Comparison of ENCODE assay signal across 8 cellular contexts in the genomic region with DNA sequence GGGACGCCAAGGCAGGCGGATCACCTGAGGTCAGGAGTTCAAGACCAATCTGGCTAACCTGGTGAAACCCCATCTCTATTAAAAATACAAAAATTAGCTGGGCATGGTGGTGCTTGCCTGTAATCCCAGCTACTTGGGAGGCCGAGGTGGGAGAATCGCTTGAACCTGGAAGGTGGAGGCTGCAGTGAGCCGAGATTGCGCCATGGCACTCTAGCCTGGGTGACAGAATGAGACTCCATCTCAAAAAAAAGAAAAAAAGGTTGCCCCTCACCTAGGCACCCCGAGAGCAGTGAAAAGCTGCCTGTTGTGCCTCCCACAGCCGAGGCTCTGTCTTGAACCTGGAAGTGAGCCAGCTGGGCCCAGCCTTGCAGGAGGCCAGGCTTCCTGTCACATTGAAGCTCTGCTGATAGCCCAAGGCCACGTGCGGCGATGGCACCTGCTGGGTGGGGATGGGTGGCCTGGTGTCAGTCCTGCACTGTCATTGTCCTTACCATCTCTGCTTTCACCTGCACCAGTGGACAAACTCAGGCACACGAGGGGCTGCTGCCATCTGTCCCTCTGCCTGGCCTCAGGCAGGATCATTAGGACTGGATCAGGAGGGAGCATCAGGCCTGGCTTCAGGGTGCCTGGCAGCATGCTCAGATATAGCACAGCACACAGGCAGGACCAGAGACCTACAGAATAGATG. TPM values are rescaled to one million over a fixed set of nuclear protein-coding genes. Genes with fewer than 3 reads are reported as not detected.
DNase-seq lines count a peak whose midpoint lies in the region; ATAC-seq and TF ChIP-seq lines count a peak whose summit lies in the region.

No MANE protein-coding gene starts in this region.

- no peaks in the 10 kb centered on the region for H3K79me2 ChIP-seq in smooth muscle cell (ENCODE audit: low read depth)
- no peaks in the 10 kb centered on the region for H3K79me2 ChIP-seq in H9 (ENCODE audit: insufficient read depth, low read length)

- no peak for ATAC-seq in stimulated activated naive B cell treated with anti-CD40 and anti-IgM and Interleukin-4, amounts not matched to agents 10 μg/mL and 1 μg/mL and 100 μg/mL, for 72 hours (replicated peaks)

- H3K9me3 Mint-ChIP-seq in T-helper 1 cell treated with Interleukin-12 subunit alpha and Interleukin-12 subunit beta and Interleukin-4 antibody, amounts not matched to agents 30 μg/mL and 1 μg/mL, for 36 hours = no peaks in the 10 kb centered on the region
- no peaks in the 10 kb centered on the region for H3K9me3 Mint-ChIP-seq in stimulated activated naive B cell treated with anti-CD40 and anti-IgM and Interleukin-4, amounts not matched to agents 10 μg/mL and 1 μg/mL and 100 μg/mL, for 72 hours
- H3K9me3 Mint-ChIP-seq in H9 = no peaks in the 10 kb centered on the region; a peak in 1 of 5 replicates

- H3F3A ChIP-seq in smooth muscle cell (ENCODE audit: low read depth) = peaks cover 15% of the 10 kb centered on the region

- H3K27ac ChIP-seq in esophagus squamous epithelium (peak overlapping the region; percentile 47 to 93 (median 84)), smooth muscle cell (ENCODE audit: low read depth) (no peak overlapping the region), H9 (ENCODE audit: insufficient read length, low read depth, low read length) (no peak overlapping the region)

- TF ChIP-seq CTCF in esophagus squamous epithelium (IDR thresholded peaks at IDR 0.05) (no peak), smooth muscle cell (IDR thresholded peaks at IDR 0.05; ENCODE audit: borderline replicate concordance, insufficient read depth, poor library complexity, severe bottlenecking) (no peak), H9 (conservative IDR thresholded peaks at IDR 0.05) (no peak)

- DNase-seq in NCI-H2029 (lab: John Stamatoyannopoulos, UW) = peak; percentile 69
- DNase-seq in NCI-H2029 treated with DMSO at 0.1 percent for 48 hours (lab: John Stamatoyannopoulos, UW) = no peak
- no peak for DNase-seq in esophagus squamous epithelium (lab: John Stamatoyannopoulos, UW)
- DNase-seq in stimulated activated naive B cell treated with anti-CD40 and anti-IgM and Interleukin-4, amounts not matched to agents 10 μg/mL and 1 μg/mL and 100 μg/mL, for 72 hours = no peak
- no peak for DNase-seq in smooth muscle cell (lab: John Stamatoyannopoulos, UW; ENCODE audit: unreplicated experiment)
- no peak for DNase-seq in H9
- DNase-seq in putamen (ENCODE audit: low spot score) = no peak

- no peak overlapping the region for H3K4me3 Mint-ChIP-seq in T-helper 1 cell treated with Interleukin-12 subunit alpha and Interleukin-12 subunit beta and Interleukin-4 antibody, amounts not matched to agents 30 μg/mL and 1 μg/mL, for 36 hours
- no peak overlapping the region for H3K4me3 Mint-ChIP-seq in stimulated activated naive B cell treated with anti-CD40 and anti-IgM and Interleukin-4, amounts not matched to agents 10 μg/mL and 1 μg/mL and 100 μg/mL, for 72 hours
- H3K4me3 Mint-ChIP-seq in H9 = 0 out of 5 replicates have a peak overlapping the region, but pooled peaks of 1 of the 2 experiments have one; percentile 2

- H2BK5ac ChIP-seq in H9 (ENCODE audit: insufficient read length, low read length) = no peak overlapping the region

- H2BK15ac ChIP-seq in H9 (ENCODE audit: low read depth, low read length) = no peak overlapping the region

- H3K27me3 ChIP-seq in esophagus squamous epithelium = no peaks in the 10 kb centered on the region
- H3K27me3 ChIP-seq in smooth muscle cell (ENCODE audit: low read depth) = no peaks in the 10 kb centered on the region
- no peaks in the 10 kb centered on the region for H3K27me3 ChIP-seq in H9 (ENCODE audit: insufficient read depth, low read length)

- no peak overlapping the region for H2BK20ac ChIP-seq in H9 (ENCODE audit: low read depth, low read length, poor library complexity, severe bottlenecking)

- H3K23me2 ChIP-seq in H9 (ENCODE audit: insufficient read length, low read depth, low read length, poor library complexity, severe bottlenecking) = peaks cover 3% of the 10 kb centered on the region

- H3K4ac ChIP-seq in H9 (ENCODE audit: low read depth, low read length) = no peak overlapping the region

- H3K56ac ChIP-seq in H9 (ENCODE audit: insufficient read length, low read depth, low read length) = no peak overlapping the region

- no peak overlapping the region for H2AK5ac ChIP-seq in H9 (ENCODE audit: insufficient read length, low read length)

- no peaks in the 10 kb centered on the region for H3K27me3 Mint-ChIP-seq in T-helper 1 cell treated with Interleukin-12 subunit alpha and Interleukin-12 subunit beta and Interleukin-4 antibody, amounts not matched to agents 30 μg/mL and 1 μg/mL, for 36 hours (ENCODE audit: low read depth)
- H3K27me3 Mint-ChIP-seq in stimulated activated naive B cell treated with anti-CD40 and anti-IgM and Interleukin-4, amounts not matched to agents 10 μg/mL and 1 μg/mL and 100 μg/mL, for 72 hours = no peaks in the 10 kb centered on the region
- H3K27me3 Mint-ChIP-seq in H9 (ENCODE audit: low read depth) = 0 out of 2 replicates have a peak, but pooled peaks cover under 1% of the 10 kb centered on the region

- H3K4me3 ChIP-seq in esophagus squamous epithelium (no peak overlapping the region), smooth muscle cell (no peak overlapping the region)

- H3K18ac ChIP-seq in H9 (ENCODE audit: insufficient read length, low read depth, low read length) = no peak overlapping the region

- H3K9me3 ChIP-seq in esophagus squamous epithelium (no peaks in the 10 kb centered on the region), smooth muscle cell (replicated peaks; ENCODE audit: low read depth) (no peaks in the 10 kb centered on the region), H9 (ENCODE audit: control insufficient read depth, low read depth, low read length) (no peaks in the 10 kb centered on the region)

- WGBS in esophagus squamous epithelium, 2 donors = 72 to 89% methylated on average over 6 to 9 of the region's 12 CpGs
- WGBS in smooth muscle cell (ENCODE audit: low lambda C conversion rate) = 85% methylated on average over 12 of the region's 12 CpGs
- no CpG with 5 or more reads among the region's 12 CpGs for WGBS in H9 (ENCODE audit: extremely low coverage, insufficient read length, low lambda C conversion rate)

- H3K9ac ChIP-seq in smooth muscle cell (ENCODE audit: low read depth) (no peak overlapping the region), H9 (ENCODE audit: extremely low read depth, insufficient read length, low read length) (no peak overlapping the region)

- H3K36me3 ChIP-seq in esophagus squamous epithelium = no peaks in the 10 kb centered on the region
- no peaks in the 10 kb centered on the region for H3K36me3 ChIP-seq in smooth muscle cell (ENCODE audit: low read depth)

- no peak overlapping the region for H3T11ph ChIP-seq in H9 (ENCODE audit: low read length)

- no peak overlapping the region for H3K14ac ChIP-seq in H9 (ENCODE audit: insufficient read depth, low read length)

- intact Hi-C loops in esophagus squamous epithelium (cut with DNase I) = no loop called here

- H3K4me1 ChIP-seq in esophagus squamous epithelium = peaks cover 53 to 79% (median 65%) of the 10 kb centered on the region in 3 donors
- peaks cover 16% of the 10 kb centered on the region for H3K4me1 ChIP-seq in smooth muscle cell (ENCODE audit: low read depth)
- peaks cover 2% of the 10 kb centered on the region; the same call in 1 of the 2 replicates for H3K4me1 ChIP-seq in H9 (ENCODE audit: insufficient read depth, low read length)

- no peak overlapping the region for H4K5ac ChIP-seq in H9 (ENCODE audit: insufficient read length, low read depth, low read length)

- no peak overlapping the region for H4K91ac ChIP-seq in H9 (ENCODE audit: insufficient read length, low read depth, low read length)

- no peaks in the 10 kb centered on the region for H3K36me3 Mint-ChIP-seq in T-helper 1 cell treated with Interleukin-12 subunit alpha and Interleukin-12 subunit beta and Interleukin-4 antibody, amounts not matched to agents 30 μg/mL and 1 μg/mL, for 36 hours (ENCODE audit: low read depth)
- H3K36me3 Mint-ChIP-seq in stimulated activated naive B cell treated with anti-CD40 and anti-IgM and Interleukin-4, amounts not matched to agents 10 μg/mL and 1 μg/mL and 100 μg/mL, for 72 hours = no peaks in the 10 kb centered on the region
- H3K36me3 Mint-ChIP-seq in H9 (ENCODE audit: insufficient read depth in 1 of 3, low read depth in 3 of 3) = no peaks in the 10 kb centered on the region

- no peak overlapping the region for H2AFZ ChIP-seq in smooth muscle cell (ENCODE audit: low read depth)
- no peak overlapping the region for H2AFZ ChIP-seq in H9 (ENCODE audit: low read length)

- H3K4me2 ChIP-seq in smooth muscle cell (no peak overlapping the region), H9 (ENCODE audit: insufficient read depth, insufficient read length, low read length) (no peak overlapping the region)

- H3K23ac ChIP-seq in H9 (ENCODE audit: insufficient read length, low read depth, low read length) = no peak overlapping the region

- H4K20me1 ChIP-seq in smooth muscle cell (ENCODE audit: low read depth) = no peaks in the 10 kb centered on the region
- no peaks in the 10 kb centered on the region for H4K20me1 ChIP-seq in H9 (ENCODE audit: control insufficient read depth, insufficient read depth, insufficient read length)

- TF ChIP-seq POLR2A in esophagus squamous epithelium (IDR thresholded peaks at IDR 0.05) = no peak

- H3K27ac Mint-ChIP-seq in T-helper 1 cell treated with Interleukin-12 subunit alpha and Interleukin-12 subunit beta and Interleukin-4 antibody, amounts not matched to agents 30 μg/mL and 1 μg/mL, for 36 hours = peak overlapping the region; percentile 76
- H3K27ac Mint-ChIP-seq in stimulated activated naive B cell treated with anti-CD40 and anti-IgM and Interleukin-4, amounts not matched to agents 10 μg/mL and 1 μg/mL and 100 μg/mL, for 72 hours = peak overlapping the region; percentile 31
- no peak overlapping the region for H3K27ac Mint-ChIP-seq in H9

- H3K4me1 Mint-ChIP-seq in T-helper 1 cell treated with Interleukin-12 subunit alpha and Interleukin-12 subunit beta and Interleukin-4 antibody, amounts not matched to agents 30 μg/mL and 1 μg/mL, for 36 hours (ENCODE audit: low read depth) = peaks cover 57% of the 10 kb centered on the region
- peaks cover 37 to 57% of the 10 kb centered on the region in 2 donors for H3K4me1 Mint-ChIP-seq in stimulated activated naive B cell treated with anti-CD40 and anti-IgM and Interleukin-4, amounts not matched to agents 10 μg/mL and 1 μg/mL and 100 μg/mL, for 72 hours
- H3K4me1 Mint-ChIP-seq in H9 = peaks cover 38 to 46% of the 10 kb centered on the region in 2 experiments

- no peak overlapping the region for H2BK120ac ChIP-seq in H9 (ENCODE audit: low read depth, low read length, poor library complexity, severe bottlenecking)

- no peak overlapping the region for H2BK12ac ChIP-seq in H9 (ENCODE audit: insufficient read length, low read depth, low read length)

- H4K8ac ChIP-seq in H9 (replicated peaks; ENCODE audit: insufficient read length, low read depth, low read length) = no peak overlapping the region

- H3K79me1 ChIP-seq in H9 (ENCODE audit: insufficient read depth, low read depth, low read length, poor library complexity, severe bottlenecking) = no peaks in the 10 kb centered on the region

RNA-seq across cellular contexts. Expression of gene DNAJB12, which starts 37.8 kb away (rescaled TPM):
- total RNA-seq in esophagus squamous epithelium = 10 to 100 TPM; 22.7 to 34.0 (median 23.8) TPM
- 12.5 and 14.3 TPM in 2 replicates for total RNA-seq in smooth muscle cell
- 24.5 and 26.7 TPM in 2 replicates for polyA plus RNA-seq in smooth muscle cell
- total RNA-seq in H9 (2021) = 25.9 and 27.6 TPM in 2 replicates

RNA-seq across cellular contexts. Expression of gene DDIT4, which starts 43.2 kb away (rescaled TPM):
- total RNA-seq in esophagus squamous epithelium = 100 to 1,000 TPM in 3 of 4 donors, 10 to 100 TPM in 1; 49.4 to 384 (median 138) TPM
- 161 and 198 TPM in 2 replicates for total RNA-seq in smooth muscle cell
- 248 and 299 TPM in 2 replicates for polyA plus RNA-seq in smooth muscle cell
- 82.9 and 84.0 TPM in 2 replicates for total RNA-seq in H9 (2021)

Comparison
In these comparisons a context has a peak if more than half of its experiments do, and no peak if none do; other contexts are left out.
1. H3K27ac Mint-ChIP-seq: peak in T-helper 1 cell treated with Interleukin-12 subunit alpha and Interleukin-12 subunit beta and Interleukin-4 antibody, amounts not matched to agents 30 μg/mL and 1 μg/mL, for 36 hours (single experiment) and stimulated activated naive B cell treated with anti-CD40 and anti-IgM and Interleukin-4, amounts not matched to agents 10 μg/mL and 1 μg/mL and 100 μg/mL, for 72 hours (single experiment); none in H9 (0 of 3).
2. H3K27ac ChIP-seq: peak in esophagus squamous epithelium (4 of 4); none in smooth muscle cell (single experiment) and H9 (single experiment).